1 cellular context compared by ENCODE assay signal in the genomic region with DNA sequence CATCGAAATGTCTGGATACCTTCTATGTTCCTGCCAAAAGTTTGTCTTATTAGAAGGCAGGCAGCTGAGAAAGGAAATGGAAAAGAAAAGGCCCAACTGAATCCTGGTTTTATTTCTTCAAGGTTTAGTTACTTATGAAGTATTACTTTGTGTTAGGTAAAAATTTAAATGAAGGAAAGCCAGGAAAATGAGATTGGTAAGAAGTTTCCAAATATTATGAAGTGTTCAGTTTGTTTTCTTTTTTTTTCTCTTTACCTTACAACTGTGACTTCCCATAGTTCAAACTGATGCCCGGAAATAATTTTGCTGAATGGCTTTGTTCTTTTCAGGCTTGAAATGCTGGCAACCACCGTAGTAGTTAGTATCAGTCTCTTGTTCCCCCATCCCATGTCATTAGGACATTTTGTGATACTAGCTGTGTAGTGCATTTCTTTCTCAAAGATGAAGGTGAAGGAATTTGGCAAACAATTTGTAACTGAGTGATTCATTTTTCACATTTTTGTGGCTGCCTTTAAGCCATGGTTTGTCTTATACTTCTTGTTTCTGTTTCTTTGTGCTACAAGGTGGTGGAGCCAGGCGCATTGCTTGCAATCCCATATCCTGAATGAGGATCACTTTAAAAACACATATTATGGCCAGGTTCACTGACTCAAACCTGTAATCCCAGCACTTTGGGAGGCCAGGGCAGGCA.
TF ChIP-seq lines count a peak whose summit lies in the region.

No MANE protein-coding gene starts in this region.

TF ChIP-seq in GM12878, 131 proteins besides CTCF, POLR2A, EP300 and RAD21 (continued from another document):
- TF ChIP-seq, protein P1, sequence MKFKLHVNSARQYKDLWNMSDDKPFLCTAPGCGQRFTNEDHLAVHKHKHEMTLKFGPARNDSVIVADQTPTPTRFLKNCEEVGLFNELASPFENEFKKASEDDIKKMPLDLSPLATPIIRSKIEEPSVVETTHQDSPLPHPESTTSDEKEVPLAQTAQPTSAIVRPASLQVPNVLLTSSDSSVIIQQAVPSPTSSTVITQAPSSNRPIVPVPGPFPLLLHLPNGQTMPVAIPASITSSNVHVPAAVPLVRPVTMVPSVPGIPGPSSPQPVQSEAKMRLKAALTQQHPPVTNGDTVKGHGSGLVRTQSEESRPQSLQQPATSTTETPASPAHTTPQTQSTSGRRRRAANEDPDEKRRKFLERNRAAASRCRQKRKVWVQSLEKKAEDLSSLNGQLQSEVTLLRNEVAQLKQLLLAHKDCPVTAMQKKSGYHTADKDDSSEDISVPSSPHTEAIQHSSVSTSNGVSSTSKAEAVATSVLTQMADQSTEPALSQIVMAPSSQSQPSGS (IDR thresholded peaks at IDR 0.05; ENCODE audit: low read length), result peak; percentile 56; the same call in 1 of the 2 replicates
- TF ChIP-seq RFX5 (IDR thresholded peaks at IDR 0.05; ENCODE audit: low read depth, low read length) (no peak), ZNF384 (IDR thresholded peaks at IDR 0.05; ENCODE audit: borderline replicate concordance, low read depth, low read length) (no peak), SMAD1 (IDR thresholded peaks at IDR 0.05; ENCODE audit: low read depth, partially characterized antibody) (no peak), DPF2 (IDR thresholded peaks at IDR 0.05) (0 out of 2 replicates have a peak, but pooled peaks have one; percentile 25), HDAC6 (IDR thresholded peaks at IDR 0.05; ENCODE audit: unreplicated experiment) (no peak), RUNX3 (IDR thresholded peaks at IDR 0.05; ENCODE audit: low read length) (peak; percentile 94), JUND (IDR thresholded peaks at IDR 0.05; ENCODE audit: low read depth, low read length) (peak; percentile 66; the same call in 1 of the 2 replicates), SRF (IDR thresholded peaks at IDR 0.05; ENCODE audit: low read depth in 2 of 2, low read length in 2 of 2) (no peak), SIX5 (IDR thresholded peaks at IDR 0.05; ENCODE audit: low read depth, low read length, severe bottlenecking) (no peak), SPI1 (IDR thresholded peaks at IDR 0.05; ENCODE audit: borderline replicate concordance, insufficient read depth, low read depth, low read length) (no peak; the same call in 1 of the 2 replicates), SUPT20H (IDR thresholded peaks at IDR 0.05; ENCODE audit: borderline replicate concordance, control insufficient read depth, low read depth, low read length) (no peak), MYC (IDR thresholded peaks at IDR 0.05; ENCODE audit: insufficient read depth, insufficient read length, insufficient replicate concordance, low read length, severe bottlenecking) (no peak), IKZF1 (conservative IDR thresholded peaks at IDR 0.05) (peak; percentile 54), NR2C2 (IDR thresholded peaks at IDR 0.05; ENCODE audit: borderline replicate concordance, control insufficient read depth, insufficient read length, low read depth) (no peak), PAX5 (IDR thresholded peaks at IDR 0.05; ENCODE audit: borderline replicate concordance, low read depth, low read length) (0 out of 2 replicates have a peak, but pooled peaks have one; percentile 8), HDGF (IDR thresholded peaks at IDR 0.05) (peak; percentile 49; the same call in 1 of the 2 replicates), JUNB (IDR thresholded peaks at IDR 0.05) (peak; percentile 70), BCL11A (IDR thresholded peaks at IDR 0.05; ENCODE audit: low read depth, low read length) (0 out of 2 replicates have a peak, but pooled peaks have one; percentile 35), ZNF207 (IDR thresholded peaks at IDR 0.05; ENCODE audit: borderline replicate concordance) (no peak), FOXK2 (IDR thresholded peaks at IDR 0.05) (no peak), IRF4 (IDR thresholded peaks at IDR 0.05; ENCODE audit: low read depth, low read length) (peak; percentile 83), GABPA (IDR thresholded peaks at IDR 0.05; ENCODE audit: low read depth) (no peak), NR2F1 (conservative IDR thresholded peaks at IDR 0.05) (no peak), TCF7 (IDR thresholded peaks at IDR 0.05; ENCODE audit: borderline replicate concordance) (0 out of 2 replicates have a peak, but pooled peaks have one; percentile 28), IKZF2 (IDR thresholded peaks at IDR 0.05) (peak; percentile 71 to 82; a peak in 3 of 4 replicates), ZNF24 (IDR thresholded peaks at IDR 0.05) (no peak), TBL1XR1 (IDR thresholded peaks at IDR 0.05; ENCODE audit: low read depth, low read length) (0 out of 2 replicates have a peak, but pooled peaks have one; percentile 44), YY1 (IDR thresholded peaks at IDR 0.05; ENCODE audit: low read depth, low read length) (peak; percentile 25; the same call in 1 of the 2 replicates), BACH1 (IDR thresholded peaks at IDR 0.05; ENCODE audit: borderline replicate concordance) (no peak), SUZ12 (IDR thresholded peaks at IDR 0.05; ENCODE audit: unreplicated experiment) (no peak)
- TF ChIP-seq, protein P2, sequence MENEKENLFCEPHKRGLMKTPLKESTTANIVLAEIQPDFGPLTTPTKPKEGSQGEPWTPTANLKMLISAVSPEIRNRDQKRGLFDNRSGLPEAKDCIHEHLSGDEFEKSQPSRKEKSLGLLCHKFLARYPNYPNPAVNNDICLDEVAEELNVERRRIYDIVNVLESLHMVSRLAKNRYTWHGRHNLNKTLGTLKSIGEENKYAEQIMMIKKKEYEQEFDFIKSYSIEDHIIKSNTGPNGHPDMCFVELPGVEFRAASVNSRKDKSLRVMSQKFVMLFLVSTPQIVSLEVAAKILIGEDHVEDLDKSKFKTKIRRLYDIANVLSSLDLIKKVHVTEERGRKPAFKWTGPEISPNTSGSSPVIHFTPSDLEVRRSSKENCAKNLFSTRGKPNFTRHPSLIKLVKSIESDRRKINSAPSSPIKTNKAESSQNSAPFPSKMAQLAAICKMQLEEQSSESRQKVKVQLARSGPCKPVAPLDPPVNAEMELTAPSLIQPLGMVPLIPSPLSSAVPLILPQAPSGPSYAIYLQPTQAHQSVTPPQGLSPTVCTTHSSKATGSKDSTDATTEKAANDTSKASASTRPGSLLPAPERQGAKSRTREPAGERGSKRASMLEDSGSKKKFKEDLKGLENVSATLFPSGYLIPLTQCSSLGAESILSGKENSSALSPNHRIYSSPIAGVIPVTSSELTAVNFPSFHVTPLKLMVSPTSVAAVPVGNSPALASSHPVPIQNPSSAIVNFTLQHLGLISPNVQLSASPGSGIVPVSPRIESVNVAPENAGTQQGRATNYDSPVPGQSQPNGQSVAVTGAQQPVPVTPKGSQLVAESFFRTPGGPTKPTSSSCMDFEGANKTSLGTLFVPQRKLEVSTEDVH (IDR thresholded peaks at IDR 0.05; ENCODE audit: low read depth, partially characterized antibody), result no peak
- TF ChIP-seq, protein P3, sequence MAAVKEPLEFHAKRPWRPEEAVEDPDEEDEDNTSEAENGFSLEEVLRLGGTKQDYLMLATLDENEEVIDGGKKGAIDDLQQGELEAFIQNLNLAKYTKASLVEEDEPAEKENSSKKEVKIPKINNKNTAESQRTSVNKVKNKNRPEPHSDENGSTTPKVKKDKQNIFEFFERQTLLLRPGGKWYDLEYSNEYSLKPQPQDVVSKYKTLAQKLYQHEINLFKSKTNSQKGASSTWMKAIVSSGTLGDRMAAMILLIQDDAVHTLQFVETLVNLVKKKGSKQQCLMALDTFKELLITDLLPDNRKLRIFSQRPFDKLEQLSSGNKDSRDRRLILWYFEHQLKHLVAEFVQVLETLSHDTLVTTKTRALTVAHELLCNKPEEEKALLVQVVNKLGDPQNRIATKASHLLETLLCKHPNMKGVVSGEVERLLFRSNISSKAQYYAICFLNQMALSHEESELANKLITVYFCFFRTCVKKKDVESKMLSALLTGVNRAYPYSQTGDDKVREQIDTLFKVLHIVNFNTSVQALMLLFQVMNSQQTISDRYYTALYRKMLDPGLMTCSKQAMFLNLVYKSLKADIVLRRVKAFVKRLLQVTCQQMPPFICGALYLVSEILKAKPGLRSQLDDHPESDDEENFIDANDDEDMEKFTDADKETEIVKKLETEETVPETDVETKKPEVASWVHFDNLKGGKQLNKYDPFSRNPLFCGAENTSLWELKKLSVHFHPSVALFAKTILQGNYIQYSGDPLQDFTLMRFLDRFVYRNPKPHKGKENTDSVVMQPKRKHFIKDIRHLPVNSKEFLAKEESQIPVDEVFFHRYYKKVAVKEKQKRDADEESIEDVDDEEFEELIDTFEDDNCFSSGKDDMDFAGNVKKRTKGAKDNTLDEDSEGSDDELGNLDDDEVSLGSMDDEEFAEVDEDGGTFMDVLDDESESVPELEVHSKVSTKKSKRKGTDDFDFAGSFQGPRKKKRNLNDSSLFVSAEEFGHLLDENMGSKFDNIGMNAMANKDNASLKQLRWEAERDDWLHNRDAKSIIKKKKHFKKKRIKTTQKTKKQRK (IDR thresholded peaks at IDR 0.05; ENCODE audit: low read depth, low read length), result no peak
- TF ChIP-seq, protein P4, sequence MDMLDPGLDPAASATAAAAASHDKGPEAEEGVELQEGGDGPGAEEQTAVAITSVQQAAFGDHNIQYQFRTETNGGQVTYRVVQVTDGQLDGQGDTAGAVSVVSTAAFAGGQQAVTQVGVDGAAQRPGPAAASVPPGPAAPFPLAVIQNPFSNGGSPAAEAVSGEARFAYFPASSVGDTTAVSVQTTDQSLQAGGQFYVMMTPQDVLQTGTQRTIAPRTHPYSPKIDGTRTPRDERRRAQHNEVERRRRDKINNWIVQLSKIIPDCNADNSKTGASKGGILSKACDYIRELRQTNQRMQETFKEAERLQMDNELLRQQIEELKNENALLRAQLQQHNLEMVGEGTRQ (IDR thresholded peaks at IDR 0.05; ENCODE audit: borderline replicate concordance, low read depth, low read length), result no peak
- TF ChIP-seq, protein P5, sequence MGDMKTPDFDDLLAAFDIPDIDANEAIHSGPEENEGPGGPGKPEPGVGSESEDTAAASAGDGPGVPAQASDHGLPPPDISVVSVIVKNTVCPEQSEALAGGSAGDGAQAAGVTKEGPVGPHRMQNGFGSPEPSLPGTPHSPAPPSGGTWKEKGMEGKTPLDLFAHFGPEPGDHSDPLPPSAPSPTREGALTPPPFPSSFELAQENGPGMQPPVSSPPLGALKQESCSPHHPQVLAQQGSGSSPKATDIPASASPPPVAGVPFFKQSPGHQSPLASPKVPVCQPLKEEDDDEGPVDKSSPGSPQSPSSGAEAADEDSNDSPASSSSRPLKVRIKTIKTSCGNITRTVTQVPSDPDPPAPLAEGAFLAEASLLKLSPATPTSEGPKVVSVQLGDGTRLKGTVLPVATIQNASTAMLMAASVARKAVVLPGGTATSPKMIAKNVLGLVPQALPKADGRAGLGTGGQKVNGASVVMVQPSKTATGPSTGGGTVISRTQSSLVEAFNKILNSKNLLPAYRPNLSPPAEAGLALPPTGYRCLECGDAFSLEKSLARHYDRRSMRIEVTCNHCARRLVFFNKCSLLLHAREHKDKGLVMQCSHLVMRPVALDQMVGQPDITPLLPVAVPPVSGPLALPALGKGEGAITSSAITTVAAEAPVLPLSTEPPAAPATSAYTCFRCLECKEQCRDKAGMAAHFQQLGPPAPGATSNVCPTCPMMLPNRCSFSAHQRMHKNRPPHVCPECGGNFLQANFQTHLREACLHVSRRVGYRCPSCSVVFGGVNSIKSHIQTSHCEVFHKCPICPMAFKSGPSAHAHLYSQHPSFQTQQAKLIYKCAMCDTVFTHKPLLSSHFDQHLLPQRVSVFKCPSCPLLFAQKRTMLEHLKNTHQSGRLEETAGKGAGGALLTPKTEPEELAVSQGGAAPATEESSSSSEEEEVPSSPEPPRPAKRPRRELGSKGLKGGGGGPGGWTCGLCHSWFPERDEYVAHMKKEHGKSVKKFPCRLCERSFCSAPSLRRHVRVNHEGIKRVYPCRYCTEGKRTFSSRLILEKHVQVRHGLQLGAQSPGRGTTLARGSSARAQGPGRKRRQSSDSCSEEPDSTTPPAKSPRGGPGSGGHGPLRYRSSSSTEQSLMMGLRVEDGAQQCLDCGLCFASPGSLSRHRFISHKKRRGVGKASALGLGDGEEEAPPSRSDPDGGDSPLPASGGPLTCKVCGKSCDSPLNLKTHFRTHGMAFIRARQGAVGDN (IDR thresholded peaks at IDR 0.05), result no peak
- TF ChIP-seq, protein P6, sequence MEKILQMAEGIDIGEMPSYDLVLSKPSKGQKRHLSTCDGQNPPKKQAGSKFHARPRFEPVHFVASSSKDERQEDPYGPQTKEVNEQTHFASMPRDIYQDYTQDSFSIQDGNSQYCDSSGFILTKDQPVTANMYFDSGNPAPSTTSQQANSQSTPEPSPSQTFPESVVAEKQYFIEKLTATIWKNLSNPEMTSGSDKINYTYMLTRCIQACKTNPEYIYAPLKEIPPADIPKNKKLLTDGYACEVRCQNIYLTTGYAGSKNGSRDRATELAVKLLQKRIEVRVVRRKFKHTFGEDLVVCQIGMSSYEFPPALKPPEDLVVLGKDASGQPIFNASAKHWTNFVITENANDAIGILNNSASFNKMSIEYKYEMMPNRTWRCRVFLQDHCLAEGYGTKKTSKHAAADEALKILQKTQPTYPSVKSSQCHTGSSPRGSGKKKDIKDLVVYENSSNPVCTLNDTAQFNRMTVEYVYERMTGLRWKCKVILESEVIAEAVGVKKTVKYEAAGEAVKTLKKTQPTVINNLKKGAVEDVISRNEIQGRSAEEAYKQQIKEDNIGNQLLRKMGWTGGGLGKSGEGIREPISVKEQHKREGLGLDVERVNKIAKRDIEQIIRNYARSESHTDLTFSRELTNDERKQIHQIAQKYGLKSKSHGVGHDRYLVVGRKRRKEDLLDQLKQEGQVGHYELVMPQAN (conservative IDR thresholded peaks at IDR 0.05), result no peak
